ENCODE assay signal across 29 cellular contexts in the genomic region with DNA sequence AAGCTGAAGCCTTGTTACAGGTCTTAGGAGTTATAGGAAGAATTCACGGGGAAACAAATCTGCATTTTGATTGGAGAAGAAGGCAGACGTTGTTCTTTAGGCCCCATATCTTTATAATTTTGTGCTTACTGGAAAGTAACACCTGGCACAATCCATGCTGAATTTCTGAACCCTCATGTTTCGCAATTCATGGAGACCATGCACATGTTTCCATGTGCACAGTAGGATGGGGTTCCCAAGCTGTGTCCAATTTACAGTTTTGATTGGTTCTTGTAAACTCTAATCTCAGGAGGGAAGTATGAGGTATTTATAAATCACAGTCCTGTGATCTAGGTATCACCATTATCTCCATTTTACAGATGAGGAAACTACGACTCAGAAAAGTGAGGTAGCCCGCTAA. TPM values are rescaled to one million over a fixed set of nuclear protein-coding genes. Genes with fewer than 3 reads are reported as not detected.
"Had no signal": no experiment of that assay in that cellular context is flagged by ENCODE, and none has a peak within 500 bp of the region (broad histone marks: within the 10 kb centered on the region; RNA-seq: fewer than 3 reads in every experiment).

No MANE protein-coding gene starts in this region.

- H3K9me3 Mint-ChIP-seq: activated naive CD4-positive, alpha-beta T cell treated with anti-CD3 and anti-CD28 coated beads, Interleukin-2, amount 10 ng/mL, durations not matched to agents 7 days and 5 days; immature natural killer cell; naive thymus-derived CD4-positive, alpha-beta T cell; stimulated activated naive CD8-positive, alpha-beta T cell treated with anti-CD3 and anti-CD28 coated beads, Interleukin-15, Interleukin-2, amounts not matched to agents 100 ng/mL and 50 ng/mL, for 24 hours had no signal

- H3K9ac ChIP-seq: neural progenitor cell had no signal

- H3K4me2 ChIP-seq: neural progenitor cell had no signal

- H3K27ac ChIP-seq: cardiac muscle cell, left ventricle myocardium inferior, neural progenitor cell, psoas muscle, right atrium auricular region, thyroid gland, upper lobe of right lung had no signal

- H3K4me3 ChIP-seq: cardiac muscle cell, left ventricle myocardium inferior, neural progenitor cell, psoas muscle, right atrium auricular region, thyroid gland, upper lobe of right lung had no signal

- H3K4me1 ChIP-seq: neural progenitor cell, psoas muscle, right atrium auricular region, upper lobe of right lung had no signal

- DNase-seq: activated CD4-positive, alpha-beta T cell treated with anti-CD3 and anti-CD28 coated beads, Interleukin-2, amount 50 U/mL, for 4 hours; activated effector memory CD4-positive, alpha-beta T cell treated with anti-CD3 and anti-CD28 coated beads, Interleukin-2, amount 50 U/mL, for 16 hours; activated naive CD4-positive, alpha-beta T cell treated with anti-CD3 and anti-CD28 coated beads, Interleukin-2, amount 10 ng/mL, durations not matched to agents 7 days and 5 days; activated T-cell treated with anti-CD3 and anti-CD28 coated beads for 4 hours; cortex of kidney; effector CD4-positive, alpha-beta T cell; erythroblast; foreskin fibroblast; immature natural killer cell; kidney glomerular epithelial cell; left ventricle myocardium inferior; naive thymus-derived CD4-positive, alpha-beta T cell; psoas muscle; stimulated activated CD4-positive, alpha-beta T cell treated with anti-CD3 and anti-CD28 coated beads, Interleukin-4, amount 100 ng/mL, for 4 hours; substantia nigra; T-helper 9 cell; thyroid gland; upper lobe of right lung had no signal

- H3K9me3 ChIP-seq: left ventricle myocardium inferior, psoas muscle, right atrium auricular region, thyroid gland, upper lobe of right lung had no signal

- ATAC-seq: naive thymus-derived CD4-positive, alpha-beta T cell; psoas muscle; upper lobe of right lung; WTC11 had no signal

- H3K27me3 ChIP-seq: cardiac muscle cell, neural progenitor cell, right atrium auricular region, thyroid gland, upper lobe of right lung had no signal

- H3K27me3 Mint-ChIP-seq: activated naive CD4-positive, alpha-beta T cell treated with anti-CD3 and anti-CD28 coated beads, Interleukin-2, amount 10 ng/mL, durations not matched to agents 7 days and 5 days; naive thymus-derived CD4-positive, alpha-beta T cell; stimulated activated naive CD8-positive, alpha-beta T cell treated with anti-CD3 and anti-CD28 coated beads, Interleukin-15, Interleukin-2, amounts not matched to agents 100 ng/mL and 50 ng/mL, for 24 hours had no signal

- H3K4me3 Mint-ChIP-seq: activated naive CD4-positive, alpha-beta T cell treated with anti-CD3 and anti-CD28 coated beads, Interleukin-2, amount 10 ng/mL, durations not matched to agents 7 days and 5 days; immature natural killer cell; naive thymus-derived CD4-positive, alpha-beta T cell; neural progenitor cell; stimulated activated naive CD8-positive, alpha-beta T cell treated with anti-CD3 and anti-CD28 coated beads, Interleukin-15, Interleukin-2, amounts not matched to agents 100 ng/mL and 50 ng/mL, for 24 hours; WTC11 had no signal

- H3K4me1 Mint-ChIP-seq: neural progenitor cell had no signal

- H3K27ac Mint-ChIP-seq: activated naive CD4-positive, alpha-beta T cell treated with anti-CD3 and anti-CD28 coated beads, Interleukin-2, amount 10 ng/mL, durations not matched to agents 7 days and 5 days; naive thymus-derived CD4-positive, alpha-beta T cell; neural progenitor cell; stimulated activated naive CD8-positive, alpha-beta T cell treated with anti-CD3 and anti-CD28 coated beads, Interleukin-15, Interleukin-2, amounts not matched to agents 100 ng/mL and 50 ng/mL, for 24 hours; WTC11 had no signal

- H2AFZ ChIP-seq: neural progenitor cell had no signal

RNA-seq across cellular contexts. Expression of a gene that starts 7.8 kb away (rescaled TPM):
- total RNA-seq: cardiac muscle cell; cerebellum; glomerular endothelial cell; left ventricle myocardium inferior; lung microvascular endothelial cell; naive thymus-derived CD4-positive, alpha-beta T cell; osteoblast; psoas muscle; right atrium auricular region; T-helper 1 cell treated with Interleukin-12 subunit alpha and Interleukin-12 subunit beta and Interleukin-4 antibody, amounts not matched to agents 30 ng/mL and 1 ng/mL, for 36 hours; thyroid gland; upper lobe of right lung had no signal
- polyA plus RNA-seq: cardiac muscle cell; fibroblast of lung; naive thymus-derived CD4-positive, alpha-beta T cell; psoas muscle had no signal
